27 cellular contexts compared by ENCODE assay signal in genomic region chr11:46865340-46865739, GRCh38. TPM values are rescaled to one million over a fixed set of nuclear protein-coding genes. Genes with fewer than 3 reads are reported as not detected.
DNase-seq lines count a peak whose midpoint lies in the region; ATAC-seq, FAIRE-seq and TF ChIP-seq lines count a peak whose summit lies in the region.
"Had no signal": no experiment of that assay in that cellular context is flagged by ENCODE, and none has a peak within 500 bp of the region (broad histone marks: within the 10 kb centered on the region; RNA-seq: fewer than 3 reads in every experiment).

No MANE protein-coding gene starts in this region.

- peaks cover 10% of the 10 kb centered on the region for H3K4me1 Mint-ChIP-seq in MCF 10A (ENCODE audit: insufficient read depth, unreplicated experiment)
- peaks cover 7% of the 10 kb centered on the region for H3K4me1 Mint-ChIP-seq in astrocyte (ENCODE audit: low read depth, unreplicated experiment)
- H3K4me1 Mint-ChIP-seq: activated naive CD4-positive, alpha-beta T cell treated with anti-CD3 and anti-CD28 coated beads, Interleukin-2, amount 50 U/mL, for 24 hours; endodermal cell; stimulated activated memory B cell treated with anti-CD40 and anti-IgM and Interleukin-4, amounts not matched to agents 10 μg/mL and 1 μg/mL and 100 μg/mL, for 72 hours; WTC11 had no signal

- intact Hi-C loops in MCF 10A (cut with micrococcal nuclease) (no loop called here), breast epithelium (cut with DNase I; ENCODE audit: low total_unique reads) (no loop called here), testis (cut with DNase I; ENCODE audit: low total_unique reads) (no loop called here), heart left ventricle (cut with DNase I) (no loop called here)

- TF ChIP-seq CTCF in MCF 10A (IDR thresholded peaks at IDR 0.05; ENCODE audit: unreplicated experiment) (no peak), breast epithelium (IDR thresholded peaks at IDR 0.05) (no peak), astrocyte (IDR thresholded peaks at IDR 0.05; ENCODE audit: insufficient read depth, low read depth, low read length) (no peak), fibroblast of the aortic adventitia (IDR thresholded peaks at IDR 0.05; ENCODE audit: insufficient read depth, low read length) (no peak), testis (IDR thresholded peaks at IDR 0.05) (no peak), heart left ventricle (IDR thresholded peaks at IDR 0.05) (no peak)

- 26 to 51% methylated on average over 2 of the region's 2 CpGs for WGBS in testis, 2 donors
- WGBS in heart left ventricle, 4 donors = 68 to 84% (median 79%) methylated on average over 2 of the region's 2 CpGs

- TF ChIP-seq POLR2A in breast epithelium (IDR thresholded peaks at IDR 0.05) = no peak
- no peak for TF ChIP-seq POLR2A in testis (IDR thresholded peaks at IDR 0.05)
- no peak for TF ChIP-seq POLR2A in heart left ventricle (IDR thresholded peaks at IDR 0.05)

- H3K4me2 ChIP-seq in astrocyte (ENCODE audit: low read length) = peak overlapping the region; percentile 13

- H3K36me3 ChIP-seq in breast epithelium (peaks cover 6% of the 10 kb centered on the region), astrocyte (ENCODE audit: insufficient read depth, low read length) (peaks cover 3% of the 10 kb centered on the region), testis (ENCODE audit: low read depth, missing control alignments) (no peaks in the 10 kb centered on the region), heart left ventricle (peaks cover 0 to 92% (median 43%) of the 10 kb centered on the region in 9 donors)

- no peak for FAIRE-seq in astrocyte (lab: Jason Lieb, UNC)
- FAIRE-seq: islet of Langerhans had no signal

- H3K27me3 ChIP-seq in breast epithelium (no peaks in the 10 kb centered on the region), astrocyte (ENCODE audit: insufficient read depth, low read length) (no peaks in the 10 kb centered on the region), testis (no peaks in the 10 kb centered on the region), heart left ventricle (no peaks in the 10 kb centered on the region)

- no peaks in the 10 kb centered on the region for H3K36me3 Mint-ChIP-seq in MCF 10A (ENCODE audit: insufficient read depth, unreplicated experiment)
- H3K36me3 Mint-ChIP-seq in astrocyte (ENCODE audit: low read depth, unreplicated experiment) = peaks cover 25% of the 10 kb centered on the region
- H3K36me3 Mint-ChIP-seq: CD8-positive, alpha-beta T cell; natural killer cell treated with Interleukin-12 subunit alpha and Interleukin-12 subunit beta and Interleukin-15 and Interleukin-18, amount 100 ng/mL, for 72 hours; stimulated activated memory B cell treated with anti-CD40 and anti-IgM and Interleukin-4, amounts not matched to agents 10 μg/mL and 1 μg/mL and 100 μg/mL, for 72 hours had no signal

- H3K9ac ChIP-seq in astrocyte (ENCODE audit: low read length) = no peak overlapping the region

- POLR2A ChIA-PET in MCF 10A (lab: Yijun Ruan, JAX) = interaction anchor here (0.6 to 2.1 kb wide), 3 partner anchors 9 to 162 kb away, joined by 3 to 8 read pairs (median 6); partner anchors contain the start of gene CKAP5

- H3K4me3 ChIP-seq in breast epithelium (no peak overlapping the region), astrocyte (ENCODE audit: insufficient read depth, low read depth, low read length) (no peak overlapping the region), fibroblast of the aortic adventitia (ENCODE audit: low read depth, low read length) (no peak overlapping the region), testis (no peak overlapping the region), heart left ventricle (no peak overlapping the region)

- H3K4me3 Mint-ChIP-seq in MCF 10A (ENCODE audit: unreplicated experiment) (no peak overlapping the region), astrocyte (ENCODE audit: unreplicated experiment) (no peak overlapping the region)
- H3K4me3 Mint-ChIP-seq: activated CD8-positive, alpha-beta T cell treated with anti-CD3 and anti-CD28 coated beads for 36 hours; activated naive CD4-positive, alpha-beta T cell treated with anti-CD3 and anti-CD28 coated beads, Interleukin-2, amount 50 U/mL, for 24 hours; CD8-positive, alpha-beta T cell; endodermal cell; natural killer cell treated with Interleukin-12 subunit alpha and Interleukin-12 subunit beta and Interleukin-15 and Interleukin-18, amount 100 ng/mL, for 72 hours; stimulated activated memory B cell treated with anti-CD40 and anti-IgM and Interleukin-4, amounts not matched to agents 10 μg/mL and 1 μg/mL and 100 μg/mL, for 72 hours; type B pancreatic cell; WTC11 had no signal

- H3K9me3 ChIP-seq in breast epithelium (no peaks in the 10 kb centered on the region), astrocyte (ENCODE audit: insufficient read depth, low read depth, low read length) (no peaks in the 10 kb centered on the region), testis (no peaks in the 10 kb centered on the region), heart left ventricle (no peaks in the 10 kb centered on the region)

- H3K4me1 ChIP-seq in breast epithelium (no peaks in the 10 kb centered on the region), astrocyte (ENCODE audit: insufficient read depth, low read length) (peaks cover 4% of the 10 kb centered on the region), testis (no peaks in the 10 kb centered on the region), heart left ventricle (no peaks in the 10 kb centered on the region)

- H3K27ac ChIP-seq in breast epithelium (no peak overlapping the region), astrocyte (ENCODE audit: low read depth, low read length) (no peak overlapping the region), testis (no peak overlapping the region), heart left ventricle (no peak overlapping the region)
- H3K27ac ChIP-seq: 22Rv1 had no signal

- H3K9me3 Mint-ChIP-seq in MCF 10A (ENCODE audit: unreplicated experiment) = no peaks in the 10 kb centered on the region
- H3K9me3 Mint-ChIP-seq in astrocyte (ENCODE audit: unreplicated experiment) = no peaks in the 10 kb centered on the region
- H3K9me3 Mint-ChIP-seq: activated CD8-positive, alpha-beta T cell treated with anti-CD3 and anti-CD28 coated beads for 36 hours; activated naive CD4-positive, alpha-beta T cell treated with anti-CD3 and anti-CD28 coated beads, Interleukin-2, amount 50 U/mL, for 24 hours; CD8-positive, alpha-beta T cell; endodermal cell; natural killer cell treated with Interleukin-12 subunit alpha and Interleukin-12 subunit beta and Interleukin-15 and Interleukin-18, amount 100 ng/mL, for 72 hours; type B pancreatic cell; WTC11 had no signal

- ATAC-seq in HG03135 (IDR thresholded peaks at IDR 0.05; ENCODE audit: unreplicated experiment) (no peak), heart left ventricle (no peak)
- ATAC-seq: activated CD8-positive, alpha-beta T cell treated with anti-CD3 and anti-CD28 coated beads for 36 hours; CD8-positive, alpha-beta T cell; HCT116; natural killer cell treated with Interleukin-12 subunit alpha and Interleukin-12 subunit beta and Interleukin-15 and Interleukin-18, amount 100 ng/mL, for 72 hours; stimulated activated memory B cell treated with anti-CD40 and anti-IgM and Interleukin-4, amounts not matched to agents 10 μg/mL and 1 μg/mL and 100 μg/mL, for 72 hours; WTC11 had no signal

- CTCF ChIA-PET in MCF 10A (lab: Yijun Ruan, JAX) = interaction anchor here (0.6 kb wide), 1 partner anchor 35 kb away, joined by 4 read pairs; no protein-coding TSS in a partner anchor

- no peaks in the 10 kb centered on the region for H4K20me1 ChIP-seq in astrocyte (ENCODE audit: insufficient read depth, low read length)

- BruUV-seq in MCF 10A (replicated peaks; lab: Mats Ljungman, UMichigan) = no TSS peak

- H3K27me3 Mint-ChIP-seq in MCF 10A (ENCODE audit: insufficient read depth, unreplicated experiment) = no peaks in the 10 kb centered on the region
- H3K27me3 Mint-ChIP-seq in astrocyte (ENCODE audit: low read depth, unreplicated experiment) = no peaks in the 10 kb centered on the region
- H3K27me3 Mint-ChIP-seq: type B pancreatic cell had no signal

- no peak overlapping the region for H2AFZ ChIP-seq in astrocyte (ENCODE audit: low read depth, low read length)

- H3K27ac Mint-ChIP-seq in MCF 10A (ENCODE audit: low read depth, unreplicated experiment) = no peak overlapping the region
- H3K27ac Mint-ChIP-seq in astrocyte (ENCODE audit: unreplicated experiment) = no peak overlapping the region
- H3K27ac Mint-ChIP-seq: activated CD8-positive, alpha-beta T cell treated with anti-CD3 and anti-CD28 coated beads for 36 hours; activated naive CD4-positive, alpha-beta T cell treated with anti-CD3 and anti-CD28 coated beads, Interleukin-2, amount 50 U/mL, for 24 hours; CD8-positive, alpha-beta T cell; endodermal cell; natural killer cell treated with Interleukin-12 subunit alpha and Interleukin-12 subunit beta and Interleukin-15 and Interleukin-18, amount 100 ng/mL, for 72 hours; stimulated activated memory B cell treated with anti-CD40 and anti-IgM and Interleukin-4, amounts not matched to agents 10 μg/mL and 1 μg/mL and 100 μg/mL, for 72 hours; WTC11 had no signal

- no peaks in the 10 kb centered on the region for H3K79me2 ChIP-seq in astrocyte (ENCODE audit: insufficient read depth, low read length)

- peak; percentile 7 for DNase-seq in MCF 10A (ENCODE audit: unreplicated experiment)
- DNase-seq in breast epithelium (ENCODE audit: low spot score in 2 of 2) = no peak
- DNase-seq in astrocyte (ENCODE audit: low read depth) = peak; percentile 77
- DNase-seq in fibroblast of the aortic adventitia (ENCODE audit: low read depth) = peak; percentile 87
- DNase-seq in testis = peak; percentile 36
- DNase-seq in activated T-cell treated with anti-CD3 and anti-CD28 coated beads for 4 hours = no peak
- DNase-seq in heart left ventricle = no peak
- DNase-seq: activated CD8-positive, alpha-beta T cell treated with anti-CD3 and anti-CD28 coated beads for 36 hours; activated T-cell treated with anti-CD3 and anti-CD28 coated beads, Interleukin-2, amount 50 U/mL, for 48 hours; caudate nucleus; CD8-positive, alpha-beta T cell; DMS79 treated with DMSO at 0.1 percent for 48 hours; endodermal cell; MM.1S; NCI-H1694 treated with DMSO at 0.1 percent for 48 hours; NCI-H345; NK-92 treated with Interleukin-12 subunit alpha and Interleukin-12 subunit beta, amount 100 ng/mL, for 24 hours had no signal

RNA-seq across cellular contexts. Expression of gene CKAP5, which starts 19.3 kb away (rescaled TPM):
- 170 and 193 TPM in 2 replicates for total RNA-seq in MCF 10A (2022)
- 10 to 100 TPM; 32.1 to 45.2 (median 41.4) TPM for total RNA-seq in breast epithelium
- total RNA-seq in astrocyte = 94.5 and 99.9 TPM in 2 replicates
- total RNA-seq in fibroblast of the aortic adventitia (ENCODE audit: low replicate concordance) = 79.5 and 83.3 TPM in 2 replicates
- 100 to 1,000 TPM in 1 of 2 donors, 10 to 100 TPM in 1; 92.3 to 118 TPM for total RNA-seq in testis
- polyA plus RNA-seq in testis (ENCODE audit: insufficient read depth, low read depth, low replicate concordance) = 106 TPM
- 100 to 1,000 TPM in 1 of 9 donors, 10 to 100 TPM in 8; 41.7 to 108 (median 76.0) TPM for total RNA-seq in heart left ventricle
- 10 to 100 TPM; 12.3 to 27.4 TPM for polyA plus RNA-seq in heart left ventricle

RNA-seq across cellular contexts. Expression of gene LRP4, which starts 53.0 kb away (rescaled TPM):
- total RNA-seq in MCF 10A (2022) (0.88 and 1.0 TPM in 2 replicates), breast epithelium (1 to 10 TPM; 5.2 to 7.5 (median 6.4) TPM), astrocyte (19.0 and 19.9 TPM in 2 replicates), fibroblast of the aortic adventitia (ENCODE audit: low replicate concordance) (4.7 and 9.7 TPM in 2 replicates), testis (1 to 10 TPM; 4.9 to 8.1 TPM), heart left ventricle (10 to 100 TPM; 14.9 to 29.1 (median 20.0) TPM)
- polyA plus RNA-seq in testis (ENCODE audit: insufficient read depth, low read depth, low replicate concordance) (7.8 TPM), heart left ventricle (10 to 100 TPM in 1 of 2 donors, 1 to 10 TPM in 1; 9.1 to 16.3 TPM)
- total RNA-seq: CD8-positive, alpha-beta T cell; T-helper 1 cell treated with Interleukin-12 subunit alpha and Interleukin-12 subunit beta and Interleukin-4 antibody, amounts not matched to agents 30 ng/mL and 1 ng/mL, for 36 hours had no signal

Comparison
In these comparisons a context has a peak if more than half of its experiments do, and no peak if none do; other contexts are left out.
1. DNase-seq: peak in MCF 10A (single experiment), astrocyte (single experiment), fibroblast of the aortic adventitia (single experiment) and testis (single experiment); none in breast epithelium (0 of 2), activated T-cell treated with anti-CD3 and anti-CD28 coated beads for 4 hours (single experiment) and heart left ventricle (0 of 5).